In genomic region chr2:158191076-158191566, GRCh38 we compare ENCODE assay signal across 1 cellular context.
A peak's percentile ranks its signal among the peaks of the same experiment; 100 is the strongest.
TF ChIP-seq lines count a peak whose summit lies in the region.

No MANE protein-coding gene starts in this region.

TF ChIP-seq in HepG2, 621 proteins besides CTCF, POLR2A, EP300 and RAD21 (continued from another document and continues in another):
- TF ChIP-seq HMGXB4 (CRISPR knock-in tag; IDR thresholded peaks at IDR 0.05; ENCODE audit: borderline replicate concordance in 1 of 2, low read depth in 1 of 2) (no peak; a peak in 1 of 4 replicates), GTF3A (CRISPR knock-in tag; conservative IDR thresholded peaks at IDR 0.05) (no peak), ZNF7 (CRISPR knock-in tag; IDR thresholded peaks at IDR 0.05) (no peak), JUN (CRISPR knock-in tag; IDR thresholded peaks at IDR 0.05) (no peak), GFI1 (CRISPR knock-in tag; IDR thresholded peaks at IDR 0.05; ENCODE audit: borderline replicate concordance) (peak; percentile 96), SIN3B (IDR thresholded peaks at IDR 0.05; ENCODE audit: low read length) (no peak), ZNF335 (CRISPR knock-in tag; IDR thresholded peaks at IDR 0.05) (no peak), ZSCAN29 (CRISPR knock-in tag; conservative IDR thresholded peaks at IDR 0.05) (peak; percentile 32; the same call in 1 of the 2 replicates), ZBTB7A (CRISPR knock-in tag; IDR thresholded peaks at IDR 0.05) (no peak), XRCC5 (optimal IDR thresholded peaks at IDR 0.05; ENCODE audit: low read length) (no peak), HIC2 (CRISPR knock-in tag; IDR thresholded peaks at IDR 0.05; ENCODE audit: low read depth) (no peak), GABPB1 (CRISPR knock-in tag; IDR thresholded peaks at IDR 0.05) (no peak), SNAI1 (CRISPR knock-in tag; IDR thresholded peaks at IDR 0.05; ENCODE audit: borderline replicate concordance) (no peak), IRF2 (CRISPR knock-in tag; IDR thresholded peaks at IDR 0.05) (peak; percentile 68; the same call in 1 of the 2 replicates), ZNF746 (CRISPR knock-in tag; IDR thresholded peaks at IDR 0.05) (no peak), IKZF1 (IDR thresholded peaks at IDR 0.05) (no peak), ZNF44 (CRISPR knock-in tag; IDR thresholded peaks at IDR 0.05) (no peak), ZNF841 (CRISPR knock-in tag; IDR thresholded peaks at IDR 0.05; ENCODE audit: borderline replicate concordance) (no peak), KAT8 (CRISPR knock-in tag; IDR thresholded peaks at IDR 0.05) (peak; percentile 22; the same call in 1 of the 2 replicates), RORA (CRISPR knock-in tag; IDR thresholded peaks at IDR 0.05) (no peak), ATF5 (CRISPR knock-in tag; IDR thresholded peaks at IDR 0.05; ENCODE audit: low read depth) (no peak), SPEN (CRISPR knock-in tag; IDR thresholded peaks at IDR 0.05; ENCODE audit: low read depth) (no peak), SP2 (CRISPR knock-in tag; IDR thresholded peaks at IDR 0.05) (no peak), ZGPAT (CRISPR knock-in tag; IDR thresholded peaks at IDR 0.05) (peak; percentile 88), ZNF282 (IDR thresholded peaks at IDR 0.05; ENCODE audit: partially characterized antibody) (no peak), CCAR2 (optimal IDR thresholded peaks at IDR 0.05; ENCODE audit: low read depth, low read length) (no peak), PLSCR1 (CRISPR knock-in tag; IDR thresholded peaks at IDR 0.05; ENCODE audit: borderline replicate concordance) (no peak), NFKB2 (CRISPR knock-in tag; IDR thresholded peaks at IDR 0.05; ENCODE audit: borderline replicate concordance) (no peak), SAFB2 (CRISPR knock-in tag; IDR thresholded peaks at IDR 0.05; ENCODE audit: borderline replicate concordance, low read depth) (no peak), ARID3A (IDR thresholded peaks at IDR 0.05; ENCODE audit: low read depth, low read length) (peak; percentile 91; the same call in 1 of the 2 replicates), ZBTB1 (CRISPR knock-in tag; IDR thresholded peaks at IDR 0.05; ENCODE audit: borderline replicate concordance) (no peak), ZNF670 (CRISPR knock-in tag; IDR thresholded peaks at IDR 0.05; ENCODE audit: borderline replicate concordance) (0 out of 2 replicates have a peak, but pooled peaks have one; percentile 21), ZNF354B (CRISPR knock-in tag; IDR thresholded peaks at IDR 0.05) (no peak), IRF9 (CRISPR knock-in tag; IDR thresholded peaks at IDR 0.05; ENCODE audit: borderline replicate concordance) (no peak), ETS1 (CRISPR knock-in tag; IDR thresholded peaks at IDR 0.05) (no peak), ZNF33A (CRISPR knock-in tag; IDR thresholded peaks at IDR 0.05; ENCODE audit: borderline replicate concordance) (no peak; the same call in 1 of the 2 replicates), CREB3 (CRISPR knock-in tag; IDR thresholded peaks at IDR 0.05) (0 out of 2 replicates have a peak, but pooled peaks have one; percentile 45), NPAS2 (CRISPR knock-in tag; IDR thresholded peaks at IDR 0.05; ENCODE audit: borderline replicate concordance) (no peak), PAF1 (CRISPR knock-in tag; IDR thresholded peaks at IDR 0.05) (no peak), HMG20A (CRISPR knock-in tag; IDR thresholded peaks at IDR 0.05; ENCODE audit: borderline replicate concordance) (peak; percentile 98), ZNF75D (CRISPR knock-in tag; IDR thresholded peaks at IDR 0.05; ENCODE audit: borderline replicate concordance) (no peak), BORCS8-MEF2B (CRISPR knock-in tag; IDR thresholded peaks at IDR 0.05) (no peak), TBP (CRISPR knock-in tag; IDR thresholded peaks at IDR 0.05) (no peak), ZNF260 (CRISPR knock-in tag; IDR thresholded peaks at IDR 0.05; ENCODE audit: borderline replicate concordance, low read depth) (no peak)
- TF ChIP-seq, protein P1, sequence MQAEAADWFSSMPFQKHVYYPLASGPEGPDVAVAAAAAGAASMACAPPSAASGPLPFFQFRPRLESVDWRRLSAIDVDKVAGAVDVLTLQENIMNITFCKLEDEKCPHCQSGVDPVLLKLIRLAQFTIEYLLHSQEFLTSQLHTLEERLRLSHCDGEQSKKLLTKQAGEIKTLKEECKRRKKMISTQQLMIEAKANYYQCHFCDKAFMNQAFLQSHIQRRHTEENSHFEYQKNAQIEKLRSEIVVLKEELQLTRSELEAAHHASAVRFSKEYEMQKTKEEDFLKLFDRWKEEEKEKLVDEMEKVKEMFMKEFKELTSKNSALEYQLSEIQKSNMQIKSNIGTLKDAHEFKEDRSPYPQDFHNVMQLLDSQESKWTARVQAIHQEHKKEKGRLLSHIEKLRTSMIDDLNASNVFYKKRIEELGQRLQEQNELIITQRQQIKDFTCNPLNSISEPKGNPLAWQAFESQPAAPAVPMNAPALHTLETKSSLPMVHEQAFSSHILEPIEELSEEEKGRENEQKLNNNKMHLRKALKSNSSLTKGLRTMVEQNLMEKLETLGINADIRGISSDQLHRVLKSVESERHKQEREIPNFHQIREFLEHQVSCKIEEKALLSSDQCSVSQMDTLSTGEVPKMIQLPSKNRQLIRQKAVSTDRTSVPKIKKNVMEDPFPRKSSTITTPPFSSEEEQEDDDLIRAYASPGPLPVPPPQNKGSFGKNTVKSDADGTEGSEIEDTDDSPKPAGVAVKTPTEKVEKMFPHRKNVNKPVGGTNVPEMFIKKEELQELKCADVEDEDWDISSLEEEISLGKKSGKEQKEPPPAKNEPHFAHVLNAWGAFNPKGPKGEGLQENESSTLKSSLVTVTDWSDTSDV (CRISPR knock-in tag; IDR thresholded peaks at IDR 0.05), result no peak
- TF ChIP-seq, protein P2, sequence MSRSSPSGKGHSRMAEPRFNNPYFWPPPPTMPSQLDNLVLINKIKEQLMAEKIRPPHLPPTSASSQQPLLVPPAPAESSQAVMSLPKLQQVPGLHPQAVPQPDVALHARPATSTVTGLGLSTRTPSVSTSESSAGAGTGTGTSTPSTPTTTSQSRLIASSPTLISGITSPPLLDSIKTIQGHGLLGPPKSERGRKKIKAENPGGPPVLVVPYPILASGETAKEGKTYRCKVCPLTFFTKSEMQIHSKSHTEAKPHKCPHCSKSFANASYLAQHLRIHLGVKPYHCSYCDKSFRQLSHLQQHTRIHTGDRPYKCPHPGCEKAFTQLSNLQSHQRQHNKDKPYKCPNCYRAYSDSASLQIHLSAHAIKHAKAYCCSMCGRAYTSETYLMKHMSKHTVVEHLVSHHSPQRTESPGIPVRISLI (CRISPR knock-in tag; IDR thresholded peaks at IDR 0.05; ENCODE audit: borderline replicate concordance), result 0 out of 2 replicates have a peak, but pooled peaks have one; percentile 19
- TF ChIP-seq, protein P3, sequence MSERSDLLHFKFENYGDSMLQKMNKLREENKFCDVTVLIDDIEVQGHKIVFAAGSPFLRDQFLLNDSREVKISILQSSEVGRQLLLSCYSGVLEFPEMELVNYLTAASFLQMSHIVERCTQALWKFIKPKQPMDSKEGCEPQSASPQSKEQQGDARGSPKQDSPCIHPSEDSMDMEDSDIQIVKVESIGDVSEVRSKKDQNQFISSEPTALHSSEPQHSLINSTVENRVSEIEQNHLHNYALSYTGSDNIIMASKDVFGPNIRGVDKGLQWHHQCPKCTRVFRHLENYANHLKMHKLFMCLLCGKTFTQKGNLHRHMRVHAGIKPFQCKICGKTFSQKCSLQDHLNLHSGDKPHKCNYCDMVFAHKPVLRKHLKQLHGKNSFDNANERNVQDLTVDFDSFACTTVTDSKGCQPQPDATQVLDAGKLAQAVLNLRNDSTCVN (CRISPR knock-in tag; IDR thresholded peaks at IDR 0.05; ENCODE audit: borderline replicate concordance), result peak; percentile 97
